Comparison of ENCODE assay signal across 8 cellular contexts in genomic region chr19:45092747-45093678, GRCh38. TPM values are rescaled to one million over a fixed set of nuclear protein-coding genes. Genes with fewer than 3 reads are reported as not detected.
DNase-seq lines count a peak whose midpoint lies in the region; ATAC-seq and TF ChIP-seq lines count a peak whose summit lies in the region.

Gene PPP1R37, plus strand, starts transcription at chr19:45093179. Its CDS starts 147 bp downstream, at chr19:45093326.

- peak in 46 of 56 donors; percentile 14 to 66 (median 38) for TF ChIP-seq CTCF in dorsolateral prefrontal cortex (IDR thresholded peaks at IDR 0.05 in 54 of 56, conservative IDR thresholded peaks at IDR 0.05 in 2 of 56; ENCODE audit: low read depth in 1 of 56, partially characterized antibody in 56 of 56)
- TF ChIP-seq CTCF in liver (IDR thresholded peaks at IDR 0.05; ENCODE audit: low read depth, low read length, missing input control), result peak; percentile 22

- DNase-seq in HK-2 (ENCODE audit: unreplicated experiment), result peak; percentile 90
- peak; percentile 94 for DNase-seq in NCI-H82 treated with DMSO at 0.1 percent for 48 hours (lab: John Stamatoyannopoulos, UW; ENCODE audit: unreplicated experiment)
- peak; percentile 90 to 93 for DNase-seq in activated CD4-positive, alpha-beta T cell treated with anti-CD3 and anti-CD28 coated beads, Interleukin-2, amount 50 U/mL, for 48 hours
- peak; percentile 89 to 95 (median 92) for DNase-seq in dorsolateral prefrontal cortex
- DNase-seq in stimulated activated CD4-positive, alpha-beta T cell treated with anti-CD3 and anti-CD28 coated beads, Interleukin-4, amount 100 ng/mL, for 1 hour, result peak; percentile 92

- WGBS in liver, result under 1% methylated on average over 103 of the region's 103 CpGs

- peak; percentile 54 for ATAC-seq in GM19372 (IDR thresholded peaks at IDR 0.05; ENCODE audit: low read depth, unreplicated experiment)

- H3K36me3 ChIP-seq in BLaER1, result peaks cover 67% of the 10 kb centered on the region
- H3K36me3 ChIP-seq in liver (ENCODE audit: control insufficient read depth in 4 of 4, insufficient read depth in 3 of 4, low read depth in 1 of 4, low read length in 3 of 4), result peaks cover 0 to 8% (median 4%) of the 10 kb centered on the region in 4 donors

- no peaks in the 10 kb centered on the region for H3K9me3 ChIP-seq in BLaER1
- no peaks in the 10 kb centered on the region for H3K9me3 ChIP-seq in liver (ENCODE audit: control insufficient read depth in 4 of 4, low read length in 3 of 4)

- peak within 1 kb of the TSS; percentile 95 for H3K4me3 ChIP-seq in BLaER1
- H3K4me3 ChIP-seq in dorsolateral prefrontal cortex, result peak within 1 kb of the TSS; percentile 70 to 100 (median 98)
- peak within 1 kb of the TSS; percentile 81 to 98 (median 89) for H3K4me3 ChIP-seq in liver (ENCODE audit: low read depth in 1 of 3, low read length in 3 of 3)

- H3K4me1 ChIP-seq in BLaER1 (peaks cover 53% of the 10 kb centered on the region), liver (ENCODE audit: control insufficient read depth in 4 of 4, insufficient read depth in 4 of 4, low read length in 3 of 4) (peaks cover 8 to 66% (median 43%) of the 10 kb centered on the region in 4 donors)

- H3K9ac ChIP-seq in BLaER1 (peak within 1 kb of the TSS; percentile 100), liver (ENCODE audit: low read depth in 1 of 2, low read length in 2 of 2) (peak within 1 kb of the TSS; percentile 61 to 77)

- TF ChIP-seq RAD21 in liver (IDR thresholded peaks at IDR 0.05), result peak; percentile 5 to 37

- H3K27ac ChIP-seq in BLaER1 (peak within 1 kb of the TSS; percentile 100), dorsolateral prefrontal cortex (peak within 1 kb of the TSS; percentile 75 to 99 (median 93)), liver (ENCODE audit: low read depth in 1 of 2, low read length in 2 of 2) (peak within 1 kb of the TSS; percentile 91)

- intact Hi-C loops in dorsolateral prefrontal cortex (cut with DNase I), result loop anchor here (2.0 to 10.0 kb wide), 5 partner anchors 56 to 202 kb away; partner anchors contain the start of genes BLOC1S3 (in 1 of the 2), CLASRP (in 1 of the 2), EXOC3L2 (in 1 of the 2) and TOMM40 (in 1 of the 2)

- peak within 1 kb of the TSS; percentile 93 for H3K4me2 ChIP-seq in BLaER1

- peaks cover 67% of the 10 kb centered on the region for H4K20me1 ChIP-seq in BLaER1

- H3K27me3 ChIP-seq in BLaER1 (no peaks in the 10 kb centered on the region), dorsolateral prefrontal cortex (no peaks in the 10 kb centered on the region), liver (ENCODE audit: control insufficient read depth in 4 of 4, insufficient read depth in 4 of 4, low read length in 3 of 4) (no peaks in the 10 kb centered on the region)

TF ChIP-seq in liver, 16 proteins besides CTCF, POLR2A, EP300 and RAD21:
- TF ChIP-seq YY1 (IDR thresholded peaks at IDR 0.05) (peak; percentile 79), SP1 (IDR thresholded peaks at IDR 0.05) (peak; percentile 57), RXRA (IDR thresholded peaks at IDR 0.05) (peak; percentile 13 to 28), MAX (IDR thresholded peaks at IDR 0.05) (no peak), NR2F2 (IDR thresholded peaks at IDR 0.05) (no peak), REST (IDR thresholded peaks at IDR 0.05) (peak; percentile 24), EGR1 (IDR thresholded peaks at IDR 0.05; ENCODE audit: low read depth in 2 of 2) (peak in 1 of 2 donors; percentile 38), FOXA1 (IDR thresholded peaks at IDR 0.05) (no peak), TAF1 (conservative IDR thresholded peaks at IDR 0.05) (no peak), GABPA (IDR thresholded peaks at IDR 0.05 in 1 of 2, conservative IDR thresholded peaks at IDR 0.05 in 1 of 2) (peak in 1 of 2 donors; percentile 78), ZBTB33 (IDR thresholded peaks at IDR 0.05) (no peak), HNF4A (conservative IDR thresholded peaks at IDR 0.05) (peak; percentile 41 to 53)

RNA-seq across cellular contexts. Expression of gene PPP1R37, which starts in this region (rescaled TPM):
- total RNA-seq in dorsolateral prefrontal cortex, result 10 to 100 TPM; 33.6 to 77.3 (median 54.0) TPM
- total RNA-seq in liver, result 10 to 100 TPM in 1 of 2 donors, 1 to 10 TPM in 1; 9.8 to 10.4 TPM
- 1 to 10 TPM; 1.8 to 8.7 TPM for polyA plus RNA-seq in liver

Comparison
In these comparisons a context has a peak if more than half of its experiments do, and no peak if none do; other contexts are left out.
1. Peak in every context shown above with its lines: DNase-seq, ATAC-seq, H3K4me3 ChIP-seq and H3K27ac ChIP-seq.